Comparison of ENCODE assay signal across 10 cellular contexts in genomic region chr19:42185281-42185680, GRCh38. TPM values are rescaled to one million over a fixed set of nuclear protein-coding genes. Genes with fewer than 3 reads are reported as not detected.
A peak's percentile ranks its signal among the peaks of the same experiment; 100 is the strongest.
DNase-seq lines count a peak whose midpoint lies in the region; ATAC-seq lines count a peak whose summit lies in the region.
"Had no signal": no experiment of that assay in that cellular context is flagged by ENCODE, and none has a peak within 500 bp of the region (broad histone marks: within the 10 kb centered on the region; RNA-seq: fewer than 3 reads in every experiment).

No MANE protein-coding gene starts in this region.

- peak; percentile 56 to 79 for ATAC-seq in activated T-cell treated with anti-CD3 and anti-CD28 coated beads, Interleukin-2, amount 50 U/mL, for 72 hours (replicated peaks in 1 of 2)
- ATAC-seq in memory B cell (ENCODE audit: low read depth): no peak
- no peak for ATAC-seq in GM21423 (IDR thresholded peaks at IDR 0.05; ENCODE audit: unreplicated experiment)

- peaks cover 0 to 2% (median 0%) of the 10 kb centered on the region in 8 donors for H3K9me3 Mint-ChIP-seq in CD4-positive, alpha-beta memory T cell
- no peaks in the 10 kb centered on the region for H3K9me3 Mint-ChIP-seq in activated T-cell treated with anti-CD3 and anti-CD28 coated beads, Interleukin-2, amount 50 U/mL, for 72 hours
- H3K9me3 Mint-ChIP-seq in memory B cell: no peaks in the 10 kb centered on the region

- no peaks in the 10 kb centered on the region for H3K36me3 ChIP-seq in CD4-positive, alpha-beta memory T cell (ENCODE audit: insufficient read depth, low read length)
- H3K36me3 ChIP-seq: sigmoid colon had no signal

- intact Hi-C loops in CD4-positive, alpha-beta memory T cell (cut with micrococcal nuclease): loop anchor here (1.0 kb wide), 1 partner anchor 14 kb away; no protein-coding TSS in a partner anchor

- CTCF ChIA-PET in CD4-positive, alpha-beta memory T cell (lab: Charles Lee; ENCODE audit: partially characterized antibody): interaction anchor here (0.7 to 8.2 kb wide), 15 partner anchors 9 to 112 kb away, joined by 3 to 81 read pairs (median 5); partner anchors contain the start of genes POU2F2 and ZNF526

- peak overlapping the region; percentile 40 to 84 (median 44) for H3K27ac Mint-ChIP-seq in CD4-positive, alpha-beta memory T cell
- H3K27ac Mint-ChIP-seq in activated T-cell treated with anti-CD3 and anti-CD28 coated beads, Interleukin-2, amount 50 U/mL, for 72 hours: peak overlapping the region; percentile 86
- no peak overlapping the region for H3K27ac Mint-ChIP-seq in memory B cell

- H3K4me1 ChIP-seq in CD4-positive, alpha-beta memory T cell (ENCODE audit: insufficient read depth, low read length): peaks cover 44% of the 10 kb centered on the region
- H3K4me1 ChIP-seq: sigmoid colon had no signal

- H3K4me1 Mint-ChIP-seq in CD4-positive, alpha-beta memory T cell: peaks cover 40 to 71% (median 59%) of the 10 kb centered on the region in 4 donors
- H3K4me1 Mint-ChIP-seq in activated T-cell treated with anti-CD3 and anti-CD28 coated beads, Interleukin-2, amount 50 U/mL, for 72 hours (ENCODE audit: low read depth): peaks cover 24% of the 10 kb centered on the region
- peaks cover 36% of the 10 kb centered on the region for H3K4me1 Mint-ChIP-seq in memory B cell

- peak in 4 of 5 donors; percentile 29 to 63 (median 50) for DNase-seq in CD4-positive, alpha-beta memory T cell
- peak; percentile 9 for DNase-seq in KG1 (lab: John Stamatoyannopoulos, UW)
- peak in 1 of 2 donors; percentile 11 for DNase-seq in activated T-cell treated with anti-CD3 and anti-CD28 coated beads, Interleukin-2, amount 50 U/mL, for 72 hours
- no peak for DNase-seq in memory B cell (ENCODE audit: low spot score in 2 of 2)
- DNase-seq in stimulated activated CD8-positive, alpha-beta memory T cell treated with anti-CD3 and anti-CD28 coated beads, Interleukin-4, amount 100 ng/mL, for 48 hours: no peak
- no peak for DNase-seq in NCI-H2227 treated with DMSO at 0.1 percent for 48 hours (lab: John Stamatoyannopoulos, UW)
- DNase-seq in RKO (ENCODE audit: low spot score): no peak
- DNase-seq: cerebellar nuclear complex, sigmoid colon had no signal

- no peak overlapping the region for H3K4me3 ChIP-seq in CD4-positive, alpha-beta memory T cell (ENCODE audit: low read length in 2 of 2)
- H3K4me3 ChIP-seq: sigmoid colon had no signal

- H3K27me3 ChIP-seq in CD4-positive, alpha-beta memory T cell (ENCODE audit: insufficient read depth, low read length): no peaks in the 10 kb centered on the region

- H3K27me3 Mint-ChIP-seq in CD4-positive, alpha-beta memory T cell: no peaks in the 10 kb centered on the region
- no peaks in the 10 kb centered on the region for H3K27me3 Mint-ChIP-seq in activated T-cell treated with anti-CD3 and anti-CD28 coated beads, Interleukin-2, amount 50 U/mL, for 72 hours (ENCODE audit: low read depth)
- H3K27me3 Mint-ChIP-seq in memory B cell: no peaks in the 10 kb centered on the region

- peak overlapping the region; percentile 37 to 79 (median 61) for H3K4me3 Mint-ChIP-seq in CD4-positive, alpha-beta memory T cell
- H3K4me3 Mint-ChIP-seq in activated T-cell treated with anti-CD3 and anti-CD28 coated beads, Interleukin-2, amount 50 U/mL, for 72 hours: peak overlapping the region in 1 of 2 donors; percentile 29
- H3K4me3 Mint-ChIP-seq in memory B cell: peak overlapping the region; percentile 1

- POLR2A ChIA-PET in CD4-positive, alpha-beta memory T cell (lab: Charles Lee; ENCODE audit: partially characterized antibody): interaction anchor here (0.8 to 6.0 kb wide), 11 partner anchors 9 to 75 kb away, joined by 3 to 63 read pairs (median 4); partner anchors contain the start of genes DEDD2, GSK3A, POU2F2 and ZNF526

- H3K36me3 Mint-ChIP-seq in CD4-positive, alpha-beta memory T cell: no peaks in the 10 kb centered on the region
- no peaks in the 10 kb centered on the region for H3K36me3 Mint-ChIP-seq in activated T-cell treated with anti-CD3 and anti-CD28 coated beads, Interleukin-2, amount 50 U/mL, for 72 hours (ENCODE audit: insufficient read depth in 2 of 2)
- no peaks in the 10 kb centered on the region for H3K36me3 Mint-ChIP-seq in memory B cell

- no peaks in the 10 kb centered on the region for H3K9me3 ChIP-seq in CD4-positive, alpha-beta memory T cell (ENCODE audit: control insufficient read depth in 1 of 2, low read length in 2 of 2)
- H3K9me3 ChIP-seq: sigmoid colon had no signal

- peak overlapping the region; percentile 10 for H3K27ac ChIP-seq in CD4-positive, alpha-beta memory T cell (ENCODE audit: low read depth, low read length)
- H3K27ac ChIP-seq: sigmoid colon had no signal

RNA-seq across cellular contexts. Expression of gene DEDD2, which starts 32.2 kb away (rescaled TPM):
- 10 to 100 TPM; 68.4 to 71.5 TPM for total RNA-seq in CD4-positive, alpha-beta memory T cell
- polyA plus RNA-seq in CD4-positive, alpha-beta memory T cell: 100 to 1,000 TPM; 141 to 162 TPM
- 10 to 100 TPM; 28.8 to 31.6 TPM for total RNA-seq in activated T-cell treated with anti-CD3 and anti-CD28 coated beads, Interleukin-2, amount 50 U/mL, for 72 hours

RNA-seq across cellular contexts. Expression of gene ZNF526, which starts 34.8 kb away (rescaled TPM):
- 10 to 100 TPM; 26.7 to 28.8 TPM for total RNA-seq in CD4-positive, alpha-beta memory T cell
- polyA plus RNA-seq in CD4-positive, alpha-beta memory T cell: 10 to 100 TPM in 1 of 2 donors, 1 to 10 TPM in 1; 2.3 to 10.2 TPM
- 10 to 100 TPM; 11.4 to 11.9 TPM for total RNA-seq in activated T-cell treated with anti-CD3 and anti-CD28 coated beads, Interleukin-2, amount 50 U/mL, for 72 hours

RNA-seq across cellular contexts. Expression of gene POU2F2, which starts 53.0 kb away (rescaled TPM):
- 10 to 100 TPM; 68.5 to 69.3 TPM for total RNA-seq in CD4-positive, alpha-beta memory T cell
- 10 to 100 TPM in 1 of 2 donors, 1 to 10 TPM in 1; 3.1 to 22.7 TPM for polyA plus RNA-seq in CD4-positive, alpha-beta memory T cell
- total RNA-seq in activated T-cell treated with anti-CD3 and anti-CD28 coated beads, Interleukin-2, amount 50 U/mL, for 72 hours: 10 to 100 TPM; 45.0 to 56.0 TPM

RNA-seq across cellular contexts. Expression of gene GSK3A, which starts 57.1 kb away (rescaled TPM):
- total RNA-seq in CD4-positive, alpha-beta memory T cell: 10 to 100 TPM; 36.4 to 38.9 TPM
- 10 to 100 TPM; 10.0 to 23.6 TPM for polyA plus RNA-seq in CD4-positive, alpha-beta memory T cell
- total RNA-seq in activated T-cell treated with anti-CD3 and anti-CD28 coated beads, Interleukin-2, amount 50 U/mL, for 72 hours: 10 to 100 TPM; 39.6 to 43.2 TPM

Comparison
In these comparisons a context has a peak if more than half of its experiments do, and no peak if none do; other contexts are left out.
1. DNase-seq: peak in CD4-positive, alpha-beta memory T cell (4 of 5) and KG1 (single experiment); none in memory B cell (0 of 2), stimulated activated CD8-positive, alpha-beta memory T cell treated with anti-CD3 and anti-CD28 coated beads, Interleukin-4, amount 100 ng/mL, for 48 hours (single experiment), NCI-H2227 treated with DMSO at 0.1 percent for 48 hours (single experiment) and RKO (single experiment).
2. ATAC-seq: peak in activated T-cell treated with anti-CD3 and anti-CD28 coated beads, Interleukin-2, amount 50 U/mL, for 72 hours (2 of 2); none in memory B cell (single experiment) and GM21423 (single experiment).